ENCODE assay signal across 2 cellular contexts in genomic region chr13:99363391-99363790, GRCh38.
TF ChIP-seq lines count a peak whose summit lies in the region.

No MANE protein-coding gene starts in this region.

TF ChIP-seq in GM23338, 12 proteins besides CTCF, POLR2A, EP300 and RAD21 (continued from another document):
- TF ChIP-seq ZNF462 (CRISPR knock-in tag; IDR thresholded peaks at IDR 0.05) (no peak), POLR2AphosphoS5 (IDR thresholded peaks at IDR 0.05; ENCODE audit: low read depth) (no peak), REST (IDR thresholded peaks at IDR 0.05; ENCODE audit: unreplicated experiment) (no peak), JUNB (IDR thresholded peaks at IDR 0.05; ENCODE audit: unreplicated experiment) (no peak), NANOG (IDR thresholded peaks at IDR 0.05; ENCODE audit: borderline replicate concordance) (no peak), STAT1 (IDR thresholded peaks at IDR 0.05; ENCODE audit: unreplicated experiment) (no peak), ETS1 (IDR thresholded peaks at IDR 0.05) (no peak), EZH2phosphoT487 (IDR thresholded peaks at IDR 0.05; ENCODE audit: unreplicated experiment) (no peak), ZNF114 (CRISPR knock-in tag; IDR thresholded peaks at IDR 0.05) (no peak), EZH2 (IDR thresholded peaks at IDR 0.05; ENCODE audit: low read depth, unreplicated experiment) (no peak), CREB1 (CRISPR knock-in tag; IDR thresholded peaks at IDR 0.05; ENCODE audit: low read depth) (no peak)
TF ChIP-seq in GM23338: peak in this region for 0.

TF ChIP-seq in GM12878, 131 proteins besides CTCF, POLR2A, EP300 and RAD21:
- TF ChIP-seq NKRF (conservative IDR thresholded peaks at IDR 0.05) (no peak), GATAD2B (conservative IDR thresholded peaks at IDR 0.05; ENCODE audit: low read depth) (no peak), BCL11A (IDR thresholded peaks at IDR 0.05; ENCODE audit: low read depth, low read length) (no peak), NFIC (IDR thresholded peaks at IDR 0.05; ENCODE audit: low read depth, low read length) (no peak), FOXM1 (IDR thresholded peaks at IDR 0.05; ENCODE audit: low read depth, low read length) (no peak), ZNF687 (IDR thresholded peaks at IDR 0.05) (no peak), BACH1 (IDR thresholded peaks at IDR 0.05; ENCODE audit: borderline replicate concordance) (no peak), TCF3 (IDR thresholded peaks at IDR 0.05; ENCODE audit: borderline replicate concordance, insufficient read depth, low read depth, low read length) (no peak), RB1 (IDR thresholded peaks at IDR 0.05; ENCODE audit: borderline replicate concordance) (no peak)
